ENCODE assay signal across 1 cellular context in the genomic region with DNA sequence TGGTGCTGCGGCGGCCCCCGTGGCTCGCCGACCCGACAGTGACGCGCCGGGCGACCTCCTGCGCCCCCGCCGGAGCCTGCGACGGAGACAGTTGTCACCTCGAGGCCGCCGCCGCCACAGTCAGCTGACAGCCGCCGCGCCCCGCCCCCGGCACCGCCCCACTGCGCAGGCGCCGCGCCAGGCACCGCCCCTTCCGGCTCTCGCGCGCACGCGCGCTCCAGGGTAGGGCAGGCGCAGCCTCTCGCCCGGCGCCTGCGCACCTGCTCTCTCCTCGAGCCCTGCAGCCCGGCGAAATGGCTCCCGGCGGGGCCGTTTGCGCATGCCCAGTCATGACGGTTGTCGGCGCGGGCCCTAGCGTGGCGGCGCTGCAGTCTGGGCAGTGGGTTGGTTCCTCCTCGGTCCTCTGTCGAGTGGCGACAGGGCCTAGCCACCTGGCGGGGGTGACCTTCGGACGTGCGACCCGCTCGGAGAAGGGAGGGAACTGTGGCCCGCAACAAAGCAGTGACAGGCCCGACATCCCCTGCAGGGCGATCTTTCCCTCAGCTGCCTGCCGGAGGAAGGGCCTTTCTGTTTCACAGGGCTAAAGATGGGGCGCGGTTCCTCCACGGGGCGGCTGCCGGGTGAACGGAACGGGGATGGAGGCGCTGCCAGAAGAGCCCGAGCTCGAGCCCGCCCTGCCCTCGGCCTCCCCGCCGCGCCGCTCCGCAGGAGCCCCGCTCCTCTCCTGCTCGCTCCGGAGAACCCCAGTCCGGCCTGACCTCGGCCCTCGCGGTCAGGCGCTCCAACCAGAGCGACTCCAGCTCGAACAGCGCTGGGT.
TF ChIP-seq lines count a peak whose summit lies in the region.

A gene (minus strand): TSS at position 135 of the 817 bp plus-strand sequence. CDS start 134 bp downstream, at position 1.

TF ChIP-seq in HepG2, 621 proteins besides CTCF, POLR2A, EP300 and RAD21 (continued from another document and continues in another):
- TF ChIP-seq, protein P1, sequence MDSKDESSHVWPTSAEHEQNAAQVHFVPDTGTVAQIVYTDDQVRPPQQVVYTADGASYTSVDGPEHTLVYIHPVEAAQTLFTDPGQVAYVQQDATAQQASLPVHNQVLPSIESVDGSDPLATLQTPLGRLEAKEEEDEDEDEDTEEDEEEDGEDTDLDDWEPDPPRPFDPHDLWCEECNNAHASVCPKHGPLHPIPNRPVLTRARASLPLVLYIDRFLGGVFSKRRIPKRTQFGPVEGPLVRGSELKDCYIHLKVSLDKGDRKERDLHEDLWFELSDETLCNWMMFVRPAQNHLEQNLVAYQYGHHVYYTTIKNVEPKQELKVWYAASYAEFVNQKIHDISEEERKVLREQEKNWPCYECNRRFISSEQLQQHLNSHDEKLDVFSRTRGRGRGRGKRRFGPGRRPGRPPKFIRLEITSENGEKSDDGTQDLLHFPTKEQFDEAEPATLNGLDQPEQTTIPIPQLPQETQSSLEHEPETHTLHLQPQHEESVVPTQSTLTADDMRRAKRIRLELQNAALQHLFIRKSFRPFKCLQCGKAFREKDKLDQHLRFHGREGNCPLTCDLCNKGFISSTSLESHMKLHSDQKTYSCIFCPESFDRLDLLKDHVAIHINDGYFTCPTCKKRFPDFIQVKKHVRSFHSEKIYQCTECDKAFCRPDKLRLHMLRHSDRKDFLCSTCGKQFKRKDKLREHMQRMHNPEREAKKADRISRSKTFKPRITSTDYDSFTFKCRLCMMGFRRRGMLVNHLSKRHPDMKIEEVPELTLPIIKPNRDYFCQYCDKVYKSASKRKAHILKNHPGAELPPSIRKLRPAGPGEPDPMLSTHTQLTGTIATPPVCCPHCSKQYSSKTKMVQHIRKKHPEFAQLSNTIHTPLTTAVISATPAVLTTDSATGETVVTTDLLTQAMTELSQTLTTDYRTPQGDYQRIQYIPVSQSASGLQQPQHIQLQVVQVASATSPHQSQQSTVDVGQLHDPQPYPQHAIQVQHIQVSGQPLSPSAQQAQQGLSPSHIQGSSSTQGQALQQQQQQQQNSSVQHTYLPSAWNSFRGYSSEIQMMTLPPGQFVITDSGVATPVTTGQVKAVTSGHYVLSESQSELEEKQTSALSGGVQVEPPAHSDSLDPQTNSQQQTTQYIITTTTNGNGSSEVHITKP (CRISPR knock-in tag; IDR thresholded peaks at IDR 0.05; ENCODE audit: low read depth): peak; percentile 33; the same call in 1 of the 2 replicates
- 0 out of 2 replicates have a peak, but pooled peaks have one; percentile 57 for TF ChIP-seq HNRNPUL1 (IDR thresholded peaks at IDR 0.05; ENCODE audit: low read depth, low read length)
- TF ChIP-seq, protein P2, sequence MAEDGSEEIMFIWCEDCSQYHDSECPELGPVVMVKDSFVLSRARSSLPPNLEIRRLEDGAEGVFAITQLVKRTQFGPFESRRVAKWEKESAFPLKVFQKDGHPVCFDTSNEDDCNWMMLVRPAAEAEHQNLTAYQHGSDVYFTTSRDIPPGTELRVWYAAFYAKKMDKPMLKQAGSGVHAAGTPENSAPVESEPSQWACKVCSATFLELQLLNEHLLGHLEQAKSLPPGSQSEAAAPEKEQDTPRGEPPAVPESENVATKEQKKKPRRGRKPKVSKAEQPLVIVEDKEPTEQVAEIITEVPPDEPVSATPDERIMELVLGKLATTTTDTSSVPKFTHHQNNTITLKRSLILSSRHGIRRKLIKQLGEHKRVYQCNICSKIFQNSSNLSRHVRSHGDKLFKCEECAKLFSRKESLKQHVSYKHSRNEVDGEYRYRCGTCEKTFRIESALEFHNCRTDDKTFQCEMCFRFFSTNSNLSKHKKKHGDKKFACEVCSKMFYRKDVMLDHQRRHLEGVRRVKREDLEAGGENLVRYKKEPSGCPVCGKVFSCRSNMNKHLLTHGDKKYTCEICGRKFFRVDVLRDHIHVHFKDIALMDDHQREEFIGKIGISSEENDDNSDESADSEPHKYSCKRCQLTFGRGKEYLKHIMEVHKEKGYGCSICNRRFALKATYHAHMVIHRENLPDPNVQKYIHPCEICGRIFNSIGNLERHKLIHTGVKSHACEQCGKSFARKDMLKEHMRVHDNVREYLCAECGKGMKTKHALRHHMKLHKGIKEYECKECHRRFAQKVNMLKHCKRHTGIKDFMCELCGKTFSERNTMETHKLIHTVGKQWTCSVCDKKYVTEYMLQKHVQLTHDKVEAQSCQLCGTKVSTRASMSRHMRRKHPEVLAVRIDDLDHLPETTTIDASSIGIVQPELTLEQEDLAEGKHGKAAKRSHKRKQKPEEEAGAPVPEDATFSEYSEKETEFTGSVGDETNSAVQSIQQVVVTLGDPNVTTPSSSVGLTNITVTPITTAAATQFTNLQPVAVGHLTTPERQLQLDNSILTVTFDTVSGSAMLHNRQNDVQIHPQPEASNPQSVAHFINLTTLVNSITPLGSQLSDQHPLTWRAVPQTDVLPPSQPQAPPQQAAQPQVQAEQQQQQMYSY (CRISPR knock-in tag; IDR thresholded peaks at IDR 0.05): peak; percentile 34; the same call in 1 of the 2 replicates
- 0 out of 2 replicates have a peak, but pooled peaks have one; percentile 40 for TF ChIP-seq ZNF205 (CRISPR knock-in tag; IDR thresholded peaks at IDR 0.05)
- peak; percentile 29; the same call in 1 of the 2 replicates for TF ChIP-seq SOX5 (CRISPR knock-in tag; IDR thresholded peaks at IDR 0.05; ENCODE audit: borderline replicate concordance)
- no peak for TF ChIP-seq FOXA1 (IDR thresholded peaks at IDR 0.05)
- peak; percentile 48; the same call in 1 of the 2 replicates for TF ChIP-seq FOXA1 (CRISPR knock-in tag; IDR thresholded peaks at IDR 0.05)
- peak; percentile 97 for TF ChIP-seq NFKB2 (CRISPR knock-in tag; IDR thresholded peaks at IDR 0.05; ENCODE audit: borderline replicate concordance)
- no peak for TF ChIP-seq ZNF44 (CRISPR knock-in tag; IDR thresholded peaks at IDR 0.05)
- no peak for TF ChIP-seq ATF7 (IDR thresholded peaks at IDR 0.05)
- TF ChIP-seq ATF7 (CRISPR knock-in tag; IDR thresholded peaks at IDR 0.05): 0 out of 2 replicates have a peak, but pooled peaks have one; percentile 67
- TF ChIP-seq ZNF337 (CRISPR knock-in tag; IDR thresholded peaks at IDR 0.05; ENCODE audit: borderline replicate concordance, low read depth): no peak
- peak; percentile 41; the same call in 1 of the 2 replicates for TF ChIP-seq ZNF780A (CRISPR knock-in tag; IDR thresholded peaks at IDR 0.05)
- peak; percentile 84 for TF ChIP-seq GABPB1 (CRISPR knock-in tag; IDR thresholded peaks at IDR 0.05)
- no peak for TF ChIP-seq SIN3B (IDR thresholded peaks at IDR 0.05; ENCODE audit: low read length)
- TF ChIP-seq PHF8 (CRISPR knock-in tag; IDR thresholded peaks at IDR 0.05): peak; percentile 91
- peak; percentile 90; the same call in 1 of the 2 replicates for TF ChIP-seq MTA1 (CRISPR knock-in tag; IDR thresholded peaks at IDR 0.05; ENCODE audit: borderline replicate concordance)
- TF ChIP-seq ZNF720 (CRISPR knock-in tag; IDR thresholded peaks at IDR 0.05): no peak
- TF ChIP-seq RBAK (CRISPR knock-in tag; IDR thresholded peaks at IDR 0.05): no peak
- no peak for TF ChIP-seq RBM22 (optimal IDR thresholded peaks at IDR 0.05; ENCODE audit: low read length)
- peak; percentile 70; the same call in 1 of the 2 replicates for TF ChIP-seq ZNF772 (CRISPR knock-in tag; IDR thresholded peaks at IDR 0.05)
- TF ChIP-seq KLF11 (CRISPR knock-in tag; IDR thresholded peaks at IDR 0.05): peak; percentile 76; the same call in 1 of the 2 replicates
- TF ChIP-seq SIX4 (CRISPR knock-in tag; IDR thresholded peaks at IDR 0.05): peak; percentile 5; the same call in 1 of the 2 replicates
- TF ChIP-seq, protein P3, sequence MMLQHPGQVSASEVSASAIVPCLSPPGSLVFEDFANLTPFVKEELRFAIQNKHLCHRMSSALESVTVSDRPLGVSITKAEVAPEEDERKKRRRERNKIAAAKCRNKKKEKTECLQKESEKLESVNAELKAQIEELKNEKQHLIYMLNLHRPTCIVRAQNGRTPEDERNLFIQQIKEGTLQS (CRISPR knock-in tag; IDR thresholded peaks at IDR 0.05): no peak
- no peak for TF ChIP-seq ATAD3A (CRISPR knock-in tag; IDR thresholded peaks at IDR 0.05)
- TF ChIP-seq ZNF274 (CRISPR knock-in tag; IDR thresholded peaks at IDR 0.05): peak; percentile 96
- TF ChIP-seq FOXM1 (CRISPR knock-in tag; IDR thresholded peaks at IDR 0.05): no peak
- TF ChIP-seq, protein P4, sequence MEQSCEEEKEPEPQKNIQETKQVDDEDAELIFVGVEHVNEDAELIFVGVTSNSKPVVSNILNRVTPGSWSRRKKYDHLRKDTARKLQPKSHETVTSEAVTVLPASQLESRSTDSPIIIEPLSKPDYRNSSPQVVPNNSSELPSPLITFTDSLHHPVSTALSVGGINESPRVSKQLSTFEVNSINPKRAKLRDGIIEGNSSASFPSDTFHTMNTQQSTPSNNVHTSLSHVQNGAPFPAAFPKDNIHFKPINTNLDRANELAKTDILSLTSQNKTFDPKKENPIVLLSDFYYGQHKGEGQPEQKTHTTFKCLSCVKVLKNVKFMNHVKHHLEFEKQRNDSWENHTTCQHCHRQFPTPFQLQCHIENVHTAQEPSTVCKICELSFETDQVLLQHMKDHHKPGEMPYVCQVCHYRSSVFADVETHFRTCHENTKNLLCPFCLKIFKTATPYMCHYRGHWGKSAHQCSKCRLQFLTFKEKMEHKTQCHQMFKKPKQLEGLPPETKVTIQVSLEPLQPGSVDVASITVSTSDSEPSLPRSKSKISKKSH (CRISPR knock-in tag; IDR thresholded peaks at IDR 0.05; ENCODE audit: borderline replicate concordance): peak; percentile 73
- TF ChIP-seq YY1 (IDR thresholded peaks at IDR 0.05; ENCODE audit: insufficient read depth, insufficient replicate concordance, low read depth, low read length): peak; percentile 91
- no peak for TF ChIP-seq ZC3H4 (CRISPR knock-in tag; IDR thresholded peaks at IDR 0.05; ENCODE audit: borderline replicate concordance)
- TF ChIP-seq, protein P5, sequence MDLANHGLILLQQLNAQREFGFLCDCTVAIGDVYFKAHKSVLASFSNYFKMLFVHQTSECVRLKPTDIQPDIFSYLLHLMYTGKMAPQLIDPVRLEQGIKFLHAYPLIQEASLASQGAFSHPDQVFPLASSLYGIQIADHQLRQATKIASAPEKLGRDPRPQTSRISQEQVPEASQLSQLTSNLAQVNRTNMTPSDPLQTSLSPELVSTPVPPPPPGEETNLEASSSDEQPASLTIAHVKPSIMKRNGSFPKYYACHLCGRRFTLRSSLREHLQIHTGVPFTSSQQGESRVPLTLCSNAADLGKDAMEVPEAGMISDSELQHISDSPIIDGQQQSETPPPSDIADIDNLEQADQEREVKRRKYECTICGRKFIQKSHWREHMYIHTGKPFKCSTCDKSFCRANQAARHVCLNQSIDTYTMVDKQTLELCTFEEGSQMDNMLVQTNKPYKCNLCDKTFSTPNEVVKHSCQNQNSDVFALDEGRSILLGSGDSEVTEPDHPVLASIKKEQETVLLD (CRISPR knock-in tag; IDR thresholded peaks at IDR 0.05; ENCODE audit: low read depth): peak; percentile 63; the same call in 1 of the 2 replicates
- TF ChIP-seq NCOA5 (CRISPR knock-in tag; IDR thresholded peaks at IDR 0.05): no peak
- TF ChIP-seq ZNF570 (CRISPR knock-in tag; IDR thresholded peaks at IDR 0.05; ENCODE audit: borderline replicate concordance): 0 out of 2 replicates have a peak, but pooled peaks have one; percentile 60
- TF ChIP-seq KDM5A (IDR thresholded peaks at IDR 0.05; ENCODE audit: borderline replicate concordance, low read length): no peak
- peak; percentile 87; the same call in 1 of the 2 replicates for TF ChIP-seq NFE2L1 (CRISPR knock-in tag; IDR thresholded peaks at IDR 0.05; ENCODE audit: borderline replicate concordance)
- peak; percentile 39 for TF ChIP-seq IKZF4 (CRISPR knock-in tag; IDR thresholded peaks at IDR 0.05; ENCODE audit: borderline replicate concordance, low read depth, not compliant biosample characterization)
- TF ChIP-seq ZNF382 (CRISPR knock-in tag; IDR thresholded peaks at IDR 0.05; ENCODE audit: borderline replicate concordance): no peak
- TF ChIP-seq TEAD2 (CRISPR knock-in tag; IDR thresholded peaks at IDR 0.05): no peak
- TF ChIP-seq CENPX (CRISPR knock-in tag; IDR thresholded peaks at IDR 0.05): no peak
- TF ChIP-seq GATAD1 (CRISPR knock-in tag; IDR thresholded peaks at IDR 0.05): peak; percentile 67
- TF ChIP-seq KMT2B (CRISPR knock-in tag; IDR thresholded peaks at IDR 0.05): peak; percentile 74
- TF ChIP-seq, protein P6, sequence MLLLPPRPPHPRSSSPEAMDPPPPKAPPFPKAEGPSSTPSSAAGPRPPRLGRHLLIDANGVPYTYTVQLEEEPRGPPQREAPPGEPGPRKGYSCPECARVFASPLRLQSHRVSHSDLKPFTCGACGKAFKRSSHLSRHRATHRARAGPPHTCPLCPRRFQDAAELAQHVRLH (CRISPR knock-in tag; IDR thresholded peaks at IDR 0.05; ENCODE audit: borderline replicate concordance, low read depth): peak; percentile 64
- TF ChIP-seq ZNF510 (CRISPR knock-in tag; IDR thresholded peaks at IDR 0.05; ENCODE audit: low read depth): peak; percentile 93
- TF ChIP-seq POLR2AphosphoS5 (IDR thresholded peaks at IDR 0.05; ENCODE audit: low read depth, low read length): peak; percentile 73
- TF ChIP-seq, protein P7, sequence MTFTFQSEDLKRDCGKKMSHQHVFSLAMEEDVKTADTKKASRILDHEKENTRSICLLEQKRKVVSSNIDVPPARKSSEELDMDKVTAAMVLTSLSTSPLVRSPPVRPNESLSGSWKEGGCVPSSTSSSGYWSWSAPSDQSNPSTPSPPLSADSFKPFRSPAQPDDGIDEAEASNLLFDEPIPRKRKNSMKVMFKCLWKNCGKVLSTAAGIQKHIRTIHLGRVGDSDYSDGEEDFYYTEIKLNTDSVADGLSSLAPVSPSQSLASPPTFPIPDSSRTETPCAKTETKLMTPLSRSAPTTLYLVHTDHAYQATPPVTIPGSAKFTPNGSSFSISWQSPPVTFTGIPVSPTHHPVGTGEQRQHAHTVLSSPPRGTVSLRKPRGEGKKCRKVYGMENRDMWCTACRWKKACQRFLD (CRISPR knock-in tag; IDR thresholded peaks at IDR 0.05; ENCODE audit: borderline replicate concordance): peak; percentile 92; the same call in 1 of the 2 replicates
- TF ChIP-seq ZNF782 (CRISPR knock-in tag; IDR thresholded peaks at IDR 0.05; ENCODE audit: borderline replicate concordance): peak; percentile 83; the same call in 1 of the 2 replicates
- peak; percentile 67; the same call in 1 of the 2 replicates for TF ChIP-seq ZNF563 (CRISPR knock-in tag; IDR thresholded peaks at IDR 0.05)
- TF ChIP-seq, protein P8, sequence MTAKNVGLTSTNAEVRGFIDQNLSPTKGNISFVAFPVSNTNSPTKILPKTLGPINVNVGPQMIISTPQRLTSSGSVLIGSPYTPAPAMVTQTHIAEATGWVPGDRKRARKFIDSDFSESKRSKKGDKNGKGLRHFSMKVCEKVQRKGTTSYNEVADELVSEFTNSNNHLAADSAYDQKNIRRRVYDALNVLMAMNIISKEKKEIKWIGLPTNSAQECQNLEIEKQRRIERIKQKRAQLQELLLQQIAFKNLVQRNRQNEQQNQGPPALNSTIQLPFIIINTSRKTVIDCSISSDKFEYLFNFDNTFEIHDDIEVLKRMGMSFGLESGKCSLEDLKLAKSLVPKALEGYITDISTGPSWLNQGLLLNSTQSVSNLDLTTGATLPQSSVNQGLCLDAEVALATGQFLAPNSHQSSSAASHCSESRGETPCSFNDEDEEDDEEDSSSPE (CRISPR knock-in tag; IDR thresholded peaks at IDR 0.05): peak; percentile 66; the same call in 1 of the 2 replicates
- TF ChIP-seq MYC (CRISPR knock-in tag; IDR thresholded peaks at IDR 0.05; ENCODE audit: borderline replicate concordance): peak; percentile 59; the same call in 1 of the 2 replicates
